ENCODE assay signal across 18 cellular contexts in genomic region chr1:29820401-29820800, GRCh38.
"Had no signal": no experiment of that assay in that cellular context is flagged by ENCODE, and none has a peak within 500 bp of the region (broad histone marks: within the 10 kb centered on the region; RNA-seq: fewer than 3 reads in every experiment).

No MANE protein-coding gene starts in this region.

- H3K9me3 ChIP-seq: pancreas, right lobe of liver, suprapubic skin, thyroid gland, uterus had no signal

- H3K27ac Mint-ChIP-seq: mesothelial cell of epicardium; natural killer cell; progenitor cell of endocrine pancreas; stimulated activated effector memory CD8-positive, alpha-beta T cell treated with anti-CD3 and anti-CD28 coated beads, Interleukin-12 subunit alpha, Interleukin-12 subunit beta, amount 100 ng/mL, for 72 hours; type B pancreatic cell had no signal

- DNase-seq: cerebellar nuclear complex; dermis blood vessel endothelial cell; natural killer cell; nucleus accumbens; pancreas; right lobe of liver; stimulated activated CD4-positive, alpha-beta T cell treated with anti-CD3 and anti-CD28 coated beads, Interleukin-4, amount 100 ng/mL, for 1 hour; stimulated activated CD8-positive, alpha-beta memory T cell treated with anti-CD3 and anti-CD28 coated beads, Interleukin-4, amount 100 ng/mL, for 48 hours; stimulated activated naive CD8-positive, alpha-beta T cell treated with anti-CD3 and anti-CD28 coated beads, Interleukin-15, Interleukin-2, amounts not matched to agents 100 U/mL and 50 U/mL, for 24 hours; thyroid gland; uterus had no signal

- H3K27me3 Mint-ChIP-seq: progenitor cell of endocrine pancreas had no signal

- H3K36me3 ChIP-seq: esophagus muscularis mucosa, pancreas, right lobe of liver, suprapubic skin, thyroid gland, uterus had no signal

- H3K27ac ChIP-seq: esophagus muscularis mucosa, pancreas, right lobe of liver, suprapubic skin, thyroid gland, uterus had no signal

- H3K4me1 Mint-ChIP-seq: mesothelial cell of epicardium; natural killer cell; neural crest cell; stimulated activated effector memory CD8-positive, alpha-beta T cell treated with anti-CD3 and anti-CD28 coated beads, Interleukin-12 subunit alpha, Interleukin-12 subunit beta, amount 100 ng/mL, for 72 hours had no signal

- H3K36me3 Mint-ChIP-seq: mesothelial cell of epicardium; natural killer cell; stimulated activated effector memory CD8-positive, alpha-beta T cell treated with anti-CD3 and anti-CD28 coated beads, Interleukin-12 subunit alpha, Interleukin-12 subunit beta, amount 100 ng/mL, for 72 hours; type B pancreatic cell had no signal

- H3K4me3 ChIP-seq: esophagus muscularis mucosa, pancreas, right lobe of liver, suprapubic skin, thyroid gland, uterus had no signal

- H3K4me3 Mint-ChIP-seq: mesothelial cell of epicardium; natural killer cell; neural crest cell; stimulated activated effector memory CD8-positive, alpha-beta T cell treated with anti-CD3 and anti-CD28 coated beads, Interleukin-12 subunit alpha, Interleukin-12 subunit beta, amount 100 ng/mL, for 72 hours; type B pancreatic cell had no signal

- H3K9me3 Mint-ChIP-seq: natural killer cell; neural crest cell; stimulated activated effector memory CD8-positive, alpha-beta T cell treated with anti-CD3 and anti-CD28 coated beads, Interleukin-12 subunit alpha, Interleukin-12 subunit beta, amount 100 ng/mL, for 72 hours had no signal

- H3K27me3 ChIP-seq: pancreas, right lobe of liver, uterus had no signal

- ATAC-seq: natural killer cell; pancreas; right lobe of liver; stimulated activated effector memory CD8-positive, alpha-beta T cell treated with anti-CD3 and anti-CD28 coated beads, Interleukin-12 subunit alpha, Interleukin-12 subunit beta, amount 100 ng/mL, for 72 hours; stimulated activated naive CD8-positive, alpha-beta T cell treated with anti-CD3 and anti-CD28 coated beads, Interleukin-15, Interleukin-2, amounts not matched to agents 100 U/mL and 50 U/mL, for 24 hours had no signal

- H3K4me1 ChIP-seq: esophagus muscularis mucosa, pancreas, right lobe of liver, suprapubic skin, thyroid gland, uterus had no signal
